Comparison of ENCODE assay signal across 8 cellular contexts in genomic region chr1:52054496-52055065, GRCh38. TPM values are rescaled to one million over a fixed set of nuclear protein-coding genes. Genes with fewer than 3 reads are reported as not detected.
DNase-seq lines count a peak whose midpoint lies in the region; ATAC-seq, FAIRE-seq and TF ChIP-seq lines count a peak whose summit lies in the region.

No MANE protein-coding gene starts in this region.

- H2AFZ ChIP-seq in Karpas-422 (ENCODE audit: low read length): 0 out of 2 replicates have a peak overlapping the region, but pooled peaks have one; percentile 2

- H3K79me2 ChIP-seq in Karpas-422 (ENCODE audit: low read length): peaks cover 94% of the 10 kb centered on the region

- H3K9ac ChIP-seq in Karpas-422 (ENCODE audit: low read length): peak overlapping the region; percentile 91

- H3K4me2 ChIP-seq in Karpas-422 (ENCODE audit: low read depth, low read length, poor library complexity, severe bottlenecking): peak overlapping the region; percentile 95

- no peak for FAIRE-seq in bronchial epithelial cell (lab: Jason Lieb, UNC)

- H3K36me3 ChIP-seq in Karpas-422 (ENCODE audit: insufficient read depth, low read length) (peaks cover 13% of the 10 kb centered on the region), bronchial epithelial cell (ENCODE audit: control insufficient read depth, insufficient read depth, low read length) (peaks cover 7% of the 10 kb centered on the region), muscle layer of duodenum (ENCODE audit: control insufficient read depth in 1 of 2, insufficient read depth in 2 of 2, low read length in 2 of 2) (peaks cover 4 to 18% of the 10 kb centered on the region in 2 donors)

- H4K20me1 ChIP-seq in Karpas-422 (ENCODE audit: insufficient read depth, low read depth, low read length): peaks cover 8% of the 10 kb centered on the region; the same call in 1 of the 2 replicates

- TF ChIP-seq CTCF in AG09309 (IDR thresholded peaks at IDR 0.05; ENCODE audit: control insufficient read depth, insufficient read depth, low read depth, low read length, missing control alignments) (no peak), bronchial epithelial cell (IDR thresholded peaks at IDR 0.05; ENCODE audit: insufficient read depth, low read length, severe bottlenecking) (no peak)

- ATAC-seq in HG02623 (IDR thresholded peaks at IDR 0.05; ENCODE audit: unreplicated experiment) (no peak), HG03175 (IDR thresholded peaks at IDR 0.05; ENCODE audit: unreplicated experiment) (no peak)

- H3K4me1 ChIP-seq in Karpas-422 (ENCODE audit: low read length) (peaks cover 30% of the 10 kb centered on the region), muscle layer of duodenum (ENCODE audit: control insufficient read depth in 1 of 2, insufficient read depth in 2 of 2, low read length in 2 of 2) (peaks cover 0 to 29% of the 10 kb centered on the region in 2 donors)

- peak overlapping the region; percentile 88; the same call in 1 of the 2 replicates for H3K27ac ChIP-seq in Karpas-422 (ENCODE audit: low read length)
- H3K27ac ChIP-seq in muscle layer of duodenum (ENCODE audit: low read length): peak overlapping the region; percentile 89

- H3K27me3 ChIP-seq in Karpas-422 (ENCODE audit: low read length) (no peaks in the 10 kb centered on the region), bronchial epithelial cell (ENCODE audit: control insufficient read depth, insufficient read depth, low read length) (no peaks in the 10 kb centered on the region), muscle layer of duodenum (ENCODE audit: low read depth, low read length) (no peaks in the 10 kb centered on the region)

- DNase-seq in AG09309 (ENCODE audit: low read depth) (no peak), Karpas-422 (no peak), bronchial epithelial cell (ENCODE audit: low read depth) (no peak), NCI-H2107 (lab: John Stamatoyannopoulos, UW) (no peak), EL (no peak)

- no peaks in the 10 kb centered on the region for H3K9me2 ChIP-seq in Karpas-422 (replicated peaks; ENCODE audit: insufficient read depth, low read length)

- H3K9me3 ChIP-seq in Karpas-422 (ENCODE audit: low read length) (no peaks in the 10 kb centered on the region), muscle layer of duodenum (ENCODE audit: control insufficient read depth in 1 of 2, low read length in 2 of 2) (no peaks in the 10 kb centered on the region)

- H3K4me3 ChIP-seq in AG09309 (ENCODE audit: control insufficient read depth, low read depth, low read length) (peak overlapping the region; percentile 89), Karpas-422 (ENCODE audit: low read length) (peak overlapping the region; percentile 91), bronchial epithelial cell (ENCODE audit: low read depth, low read length) (peak overlapping the region; percentile 62), muscle layer of duodenum (ENCODE audit: low read depth in 1 of 2, low read length in 2 of 2) (peak overlapping the region; percentile 81 to 94)

RNA-seq across cellular contexts. Expression of gene TXNDC12, which starts 0.4 kb away (rescaled TPM):
- total RNA-seq in Karpas-422 (2014; rRNA removed; shearing (Covaris generic); ENCODE audit: low replicate concordance): 39.2 and 44.2 TPM in 2 replicates
- total RNA-seq in bronchial epithelial cell: 35.5 and 54.8 TPM in 2 replicates

RNA-seq across cellular contexts. Expression of gene BTF3L4, which starts 1.5 kb away (rescaled TPM):
- total RNA-seq in Karpas-422 (2014; rRNA removed; shearing (Covaris generic); ENCODE audit: low replicate concordance): 42.6 and 78.8 TPM in 2 replicates
- total RNA-seq in bronchial epithelial cell: 51.9 and 58.5 TPM in 2 replicates

RNA-seq across cellular contexts. Expression of gene KTI12, which starts 21.0 kb away (rescaled TPM):
- total RNA-seq in Karpas-422 (2014; rRNA removed; shearing (Covaris generic); ENCODE audit: low replicate concordance): 22.1 and 26.7 TPM in 2 replicates
- total RNA-seq in bronchial epithelial cell: 5.6 and 10.0 TPM in 2 replicates
